In genomic region chr9:84759300-84759750, GRCh38 we compare ENCODE assay signal across 11 cellular contexts.
A peak's percentile ranks its signal among the peaks of the same experiment; 100 is the strongest.
DNase-seq lines count a peak whose midpoint lies in the region; ATAC-seq lines count a peak whose summit lies in the region.
"Had no signal": no experiment of that assay in that cellular context is flagged by ENCODE, and none has a peak within 500 bp of the region (broad histone marks: within the 10 kb centered on the region; RNA-seq: fewer than 3 reads in every experiment).

No MANE protein-coding gene starts in this region.

- DNase-seq in activated effector memory CD4-positive, alpha-beta T cell treated with anti-CD3 and anti-CD28 coated beads, Interleukin-2, amount 50 U/mL, for 16 hours, result peak; percentile 78
- no peak for DNase-seq in activated effector memory CD4-positive, alpha-beta T cell treated with Interleukin-2 at 50 U/mL for 16 hours
- peak; percentile 9 for DNase-seq in activated CD4-positive, alpha-beta T cell treated with anti-CD3 and anti-CD28 coated beads for 48 hours
- DNase-seq in stimulated activated CD8-positive, alpha-beta memory T cell treated with anti-CD3 and anti-CD28 coated beads, Interleukin-2, amount 100 ng/mL, for 48 hours (ENCODE audit: low read depth in 2 of 2), result peak; percentile 1 to 2
- DNase-seq in NCI-H345 (lab: John Stamatoyannopoulos, UW) (no peak), cerebellum (ENCODE audit: low spot score) (no peak), iPS-NIHi7 (ENCODE audit: extremely low spot score) (no peak)
- DNase-seq: ACHN, left lung, NCI-H1694 treated with DMSO at 0.1 percent for 48 hours had no signal

- ATAC-seq in HG02884 (IDR thresholded peaks at IDR 0.05; ENCODE audit: unreplicated experiment), result peak; percentile 80
- ATAC-seq: left lung had no signal

Comparison
In these comparisons a context has a peak if more than half of its experiments do, and no peak if none do; other contexts are left out.
1. DNase-seq: peak in activated effector memory CD4-positive, alpha-beta T cell treated with anti-CD3 and anti-CD28 coated beads, Interleukin-2, amount 50 U/mL, for 16 hours (single experiment), activated CD4-positive, alpha-beta T cell treated with anti-CD3 and anti-CD28 coated beads for 48 hours (single experiment) and stimulated activated CD8-positive, alpha-beta memory T cell treated with anti-CD3 and anti-CD28 coated beads, Interleukin-2, amount 100 ng/mL, for 48 hours (2 of 2); none in activated effector memory CD4-positive, alpha-beta T cell treated with Interleukin-2 at 50 U/mL for 16 hours (single experiment), NCI-H345 (single experiment), cerebellum (single experiment) and iPS-NIHi7 (single experiment).